ENCODE assay signal across 10 cellular contexts in genomic region chr14:93430889-93431670, GRCh38. TPM values are rescaled to one million over a fixed set of nuclear protein-coding genes. Genes with fewer than 3 reads are reported as not detected.
DNase-seq lines count a peak whose midpoint lies in the region; ATAC-seq, FAIRE-seq and TF ChIP-seq lines count a peak whose summit lies in the region.
"Had no signal": no experiment of that assay in that cellular context is flagged by ENCODE, and none has a peak within 500 bp of the region (broad histone marks: within the 10 kb centered on the region; RNA-seq: fewer than 3 reads in every experiment).

TSS of gene UNC79 (plus strand) at chr14:93430939. CDS start at chr14:93431030, 91 bp downstream.

- no peaks in the 10 kb centered on the region for H4K20me1 ChIP-seq in astrocyte (ENCODE audit: insufficient read depth, low read length)

- peak within 1 kb of the TSS; percentile 91 for H3K4me3 Mint-ChIP-seq in astrocyte (ENCODE audit: unreplicated experiment)
- peak within 1 kb of the TSS in 1 of 10 donors; percentile 17 for H3K4me3 Mint-ChIP-seq in naive thymus-derived CD8-positive, alpha-beta T cell

- TF ChIP-seq CTCF in astrocyte (IDR thresholded peaks at IDR 0.05; ENCODE audit: insufficient read depth, low read depth, low read length) (no peak), Peyer's patch (IDR thresholded peaks at IDR 0.05) (no peak)

- no peaks in the 10 kb centered on the region for H3K4me1 ChIP-seq in astrocyte (ENCODE audit: insufficient read depth, low read length)
- no peaks in the 10 kb centered on the region for H3K4me1 ChIP-seq in Peyer's patch

- H3K4me3 ChIP-seq in astrocyte (ENCODE audit: insufficient read depth, low read depth, low read length), result peak within 1 kb of the TSS; percentile 28
- peak within 1 kb of the TSS in 1 of 4 donors; percentile 14 for H3K4me3 ChIP-seq in Peyer's patch

- ATAC-seq in GM21717 (IDR thresholded peaks at IDR 0.05; ENCODE audit: unreplicated experiment), result no peak
- no peak for ATAC-seq in naive thymus-derived CD8-positive, alpha-beta T cell
- ATAC-seq: Panc1 had no signal

- H3K4me2 ChIP-seq in astrocyte (ENCODE audit: low read length), result peak within 1 kb of the TSS; percentile 80

- H3K9ac ChIP-seq in astrocyte (ENCODE audit: low read length), result no peak within 1 kb of the TSS

- H3K27ac Mint-ChIP-seq in astrocyte (ENCODE audit: unreplicated experiment), result no peak within 1 kb of the TSS
- peak within 1 kb of the TSS in 1 of 10 donors; percentile 18 for H3K27ac Mint-ChIP-seq in naive thymus-derived CD8-positive, alpha-beta T cell

- H3K27me3 ChIP-seq in astrocyte (ENCODE audit: insufficient read depth, low read length) (peaks cover 8% of the 10 kb centered on the region), Peyer's patch (peaks cover 0 to 7% of the 10 kb centered on the region in 2 donors)

- no peaks in the 10 kb centered on the region for H3K9me3 ChIP-seq in astrocyte (ENCODE audit: insufficient read depth, low read depth, low read length)
- H3K9me3 ChIP-seq in Peyer's patch, result no peaks in the 10 kb centered on the region

- no peaks in the 10 kb centered on the region for H3K9me3 Mint-ChIP-seq in astrocyte (ENCODE audit: unreplicated experiment)
- peaks cover 5 to 38% (median 21%) of the 10 kb centered on the region in 9 donors for H3K9me3 Mint-ChIP-seq in naive thymus-derived CD8-positive, alpha-beta T cell

- no peaks in the 10 kb centered on the region for H3K36me3 Mint-ChIP-seq in astrocyte (ENCODE audit: low read depth, unreplicated experiment)
- H3K36me3 Mint-ChIP-seq in naive thymus-derived CD8-positive, alpha-beta T cell, result peaks cover 0 to 26% (median 2%) of the 10 kb centered on the region in 3 donors

- H3K27me3 Mint-ChIP-seq in astrocyte (ENCODE audit: low read depth, unreplicated experiment), result peaks cover 20% of the 10 kb centered on the region
- H3K27me3 Mint-ChIP-seq in naive thymus-derived CD8-positive, alpha-beta T cell, result peaks cover 32 to 64% (median 54%) of the 10 kb centered on the region in 5 donors

- no peak for TF ChIP-seq POLR2A in Peyer's patch (IDR thresholded peaks at IDR 0.05)

- peak within 1 kb of the TSS; percentile 47 for H2AFZ ChIP-seq in astrocyte (ENCODE audit: low read depth, low read length)

- POLR2A ChIA-PET in naive thymus-derived CD8-positive, alpha-beta T cell (lab: Charles Lee), result no interaction called here

- H3K27ac ChIP-seq in astrocyte (ENCODE audit: low read depth, low read length), result no peak within 1 kb of the TSS
- H3K27ac ChIP-seq in Peyer's patch, result no peak within 1 kb of the TSS

- H3K79me2 ChIP-seq in astrocyte (ENCODE audit: insufficient read depth, low read length), result no peaks in the 10 kb centered on the region

- H3K36me3 ChIP-seq in astrocyte (ENCODE audit: insufficient read depth, low read length) (no peaks in the 10 kb centered on the region), Peyer's patch (no peaks in the 10 kb centered on the region)

- FAIRE-seq in astrocyte (lab: Jason Lieb, UNC), result no peak

- peaks cover 4% of the 10 kb centered on the region for H3K4me1 Mint-ChIP-seq in astrocyte (ENCODE audit: low read depth, unreplicated experiment)
- no peaks in the 10 kb centered on the region for H3K4me1 Mint-ChIP-seq in naive thymus-derived CD8-positive, alpha-beta T cell

- DNase-seq in AG08396 (ENCODE audit: low spot score) (peak; percentile 8), NCI-H146 treated with DMSO at 0.1 percent for 48 hours (lab: John Stamatoyannopoulos, UW; ENCODE audit: unreplicated experiment) (peak; percentile 41), astrocyte (ENCODE audit: low read depth) (peak; percentile 6), iris pigment epithelial cell (ENCODE audit: low read depth) (peak; percentile 13), Peyer's patch (no peak)
- no peak for DNase-seq in naive thymus-derived CD8-positive, alpha-beta T cell
- no peak for DNase-seq in activated CD4-positive, CD25-positive, alpha-beta regulatory T cell treated with anti-CD3 and anti-CD28 coated beads, Interleukin-2, amount 50 U/mL, for 72 hours
- DNase-seq: GDM1 had no signal

RNA-seq across cellular contexts. Expression of gene UNC79, which starts in this region (rescaled TPM):
- total RNA-seq in astrocyte (0.66 and 0.75 TPM in 2 replicates), Peyer's patch (not detected)
- total RNA-seq in naive thymus-derived CD8-positive, alpha-beta T cell, result not detected
- polyA plus RNA-seq in naive thymus-derived CD8-positive, alpha-beta T cell, result not detected

Comparison
In these comparisons a context has a peak if more than half of its experiments do, and no peak if none do; other contexts are left out.
1. Peak in DNase-seq, H3K4me3 ChIP-seq and H3K4me2 ChIP-seq in astrocyte; RNA of the gene not detected or under 1 TPM.
2. DNase-seq: peak in AG08396 (single experiment), NCI-H146 treated with DMSO at 0.1 percent for 48 hours (single experiment) and iris pigment epithelial cell (single experiment); none in Peyer's patch (0 of 3), naive thymus-derived CD8-positive, alpha-beta T cell (0 of 10) and activated CD4-positive, CD25-positive, alpha-beta regulatory T cell treated with anti-CD3 and anti-CD28 coated beads, Interleukin-2, amount 50 U/mL, for 72 hours (single experiment).